Comparison of ENCODE assay signal across 22 cellular contexts in genomic region chr9:109040571-109040970, GRCh38. TPM values are rescaled to one million over a fixed set of nuclear protein-coding genes. Genes with fewer than 3 reads are reported as not detected.
DNase-seq lines count a peak whose midpoint lies in the region; ATAC-seq, FAIRE-seq and TF ChIP-seq lines count a peak whose summit lies in the region.
"Had no signal": no experiment of that assay in that cellular context is flagged by ENCODE, and none has a peak within 500 bp of the region (broad histone marks: within the 10 kb centered on the region; RNA-seq: fewer than 3 reads in every experiment).

No MANE protein-coding gene starts in this region.

- no peaks in the 10 kb centered on the region for H3K9me2 ChIP-seq in OCI-LY7 (ENCODE audit: insufficient read depth, low read length)

- no peak overlapping the region for H3K4me3 ChIP-seq in HepG2 (replicated peaks in 1 of 3; ENCODE audit: insufficient read depth in 1 of 3, low read depth in 2 of 3, low read length in 3 of 3)
- H3K4me3 ChIP-seq in right lobe of liver = no peak overlapping the region
- H3K4me3 ChIP-seq in OCI-LY7 (ENCODE audit: low read depth, low read length, poor library complexity, severe bottlenecking) = no peak overlapping the region
- no peak overlapping the region for H3K4me3 ChIP-seq in K562
- H3K4me3 ChIP-seq in Peyer's patch = no peak overlapping the region
- H3K4me3 ChIP-seq: A549; BLaER1 treated with 17β-estradiol and CSF1 and Interleukin-3, amounts not matched to agents 10 nM and 100 nM had no signal

- TF ChIP-seq CTCF in HepG2 (CRISPR knock-in tag; IDR thresholded peaks at IDR 0.05) (no peak), right lobe of liver (IDR thresholded peaks at IDR 0.05) (no peak), OCI-LY7 (conservative IDR thresholded peaks at IDR 0.05; ENCODE audit: low read length) (no peak), K562 (IDR thresholded peaks at IDR 0.05 in 2 of 3, conservative IDR thresholded peaks at IDR 0.05 in 1 of 3; ENCODE audit: insufficient read depth in 2 of 3, low read depth in 1 of 3, low read length in 3 of 3) (no peak), Peyer's patch (IDR thresholded peaks at IDR 0.05) (no peak)

- H3K9ac ChIP-seq in HepG2 (ENCODE audit: insufficient read depth, low read depth, low read length) = no peak overlapping the region
- no peak overlapping the region for H3K9ac ChIP-seq in K562 (ENCODE audit: insufficient read depth in 1 of 2, low read depth in 2 of 2, low read length in 2 of 2)
- H3K9ac ChIP-seq: BLaER1 treated with 17β-estradiol and CSF1 and Interleukin-3, amounts not matched to agents 10 nM and 100 nM had no signal

- CTCF ChIA-PET in HepG2 (lab: Yijun Ruan, JAX; ENCODE audit: low intra/inter-chr PET ratio, low total read pairs) = no interaction called here
- CTCF ChIA-PET in OCI-LY7 (lab: Charles Lee; ENCODE audit: unreplicated experiment) = no interaction called here
- CTCF ChIA-PET in K562 (lab: Yijun Ruan, JAX; ENCODE audit: low intra/inter-chr PET ratio) = no interaction called here

- BruUV-seq in HepG2 (replicated peaks; lab: Mats Ljungman, UMichigan) = TSS peak; percentile 18
- BruUV-seq in OCI-LY7 (replicated peaks; lab: Mats Ljungman, UMichigan) = TSS peak; percentile 18
- TSS peak; percentile 5 for BruUV-seq in K562 (replicated peaks; lab: Mats Ljungman, UMichigan)

- TF ChIP-seq EP300 in HepG2 (IDR thresholded peaks at IDR 0.05; ENCODE audit: low read depth in 2 of 2, low read length in 2 of 2) = no peak
- no peak for TF ChIP-seq EP300 in HepG2 (CRISPR knock-in tag; IDR thresholded peaks at IDR 0.05; ENCODE audit: borderline replicate concordance)
- no peak for TF ChIP-seq EP300 in K562 (IDR thresholded peaks at IDR 0.05; ENCODE audit: low read length)

- H3K36me3 ChIP-seq in HepG2 (replicated peaks in 1 of 2; ENCODE audit: control insufficient read depth in 1 of 2, insufficient read depth in 2 of 2, low read length in 2 of 2) = peaks cover 3 to 45% of the 10 kb centered on the region in 2 experiments; a peak in 4 of 5 replicates
- H3K36me3 ChIP-seq in right lobe of liver = peaks cover 0 to 11% (median 0%) of the 10 kb centered on the region in 4 donors
- H3K36me3 ChIP-seq in OCI-LY7 (ENCODE audit: insufficient read depth, low read length) = peaks cover 93% of the 10 kb centered on the region
- H3K36me3 ChIP-seq in K562 (ENCODE audit: control insufficient read depth, insufficient read depth, low read length) = peaks cover 84% of the 10 kb centered on the region
- peaks cover 0 to 48% (median 0%) of the 10 kb centered on the region in 3 donors for H3K36me3 ChIP-seq in Peyer's patch

- WGBS in HepG2 (ENCODE audit: low lambda C conversion rate) = 98% methylated on average over 4 of the region's 4 CpGs
- 100% methylated on average over 4 of the region's 4 CpGs for WGBS in right lobe of liver (ENCODE audit: insufficient coverage, low coverage, low lambda C conversion rate, missing lambda C conversion rate)
- 96% methylated on average over 4 of the region's 4 CpGs for WGBS in K562 (ENCODE audit: insufficient coverage, low coverage, missing lambda C conversion rate)

- H3K9me1 ChIP-seq in K562 (ENCODE audit: control insufficient read depth, insufficient read depth, low read length) = no peaks in the 10 kb centered on the region

- FAIRE-seq in HepG2 (lab: Jason Lieb, UNC) (no peak), K562 (lab: Jason Lieb, UNC) (no peak)
- FAIRE-seq: A549, D721Med, G401.6, GM12891, GM19239 had no signal

- in situ Hi-C loops in HepG2 (cut with HindIII; ENCODE audit: extremely low pct_ligation_motif_present, low pct_unique_long_range_greater_than_20kb) (no loop called here), K562 (cut with MboI) (no loop called here)

- no peak for TF ChIP-seq POLR2A in HepG2 (IDR thresholded peaks at IDR 0.05; ENCODE audit: insufficient read depth in 1 of 2, low read depth in 2 of 2, low read length in 2 of 2)
- TF ChIP-seq POLR2A in right lobe of liver (IDR thresholded peaks at IDR 0.05) = no peak
- TF ChIP-seq POLR2A in K562 (conservative IDR thresholded peaks at IDR 0.05) = no peak
- TF ChIP-seq POLR2A in Peyer's patch (IDR thresholded peaks at IDR 0.05) = no peak

- H3K27ac ChIP-seq in HepG2 (ENCODE audit: extremely low read length, insufficient read depth, low read length) = no peak overlapping the region
- H3K27ac ChIP-seq in right lobe of liver = no peak overlapping the region
- H3K27ac ChIP-seq in OCI-LY7 (ENCODE audit: low read depth, low read length, poor library complexity, severe bottlenecking) = no peak overlapping the region
- no peak overlapping the region for H3K27ac ChIP-seq in K562 (ENCODE audit: extremely low read depth, low read depth, low read length)
- no peak overlapping the region for H3K27ac ChIP-seq in Peyer's patch
- H3K27ac ChIP-seq: 22Rv1; BLaER1 treated with 17β-estradiol and CSF1 and Interleukin-3, amounts not matched to agents 10 nM and 100 nM; C4-2B had no signal

- DNase-seq in HepG2 (ENCODE audit: low spot score) (no peak), right lobe of liver (no peak), OCI-LY7 (ENCODE audit: low spot score) (no peak), K562 (ENCODE audit: extremely low read depth in 1 of 4, low spot score in 3 of 4) (no peak), Peyer's patch (no peak), hepatic stellate cell (ENCODE audit: low spot score) (no peak)
- DNase-seq in activated CD8-positive, alpha-beta memory T cell treated with anti-CD3 and anti-CD28 coated beads, Interleukin-2, amount 50 U/mL, for 4 hours = no peak
- DNase-seq: AML-193; Caco-2; Calu3; CD4-positive, alpha-beta T cell; CD8-positive, alpha-beta T cell; DMS79 treated with DMSO at 0.1 percent for 48 hours; GF-D8 had no signal

- H3K4me2 ChIP-seq in HepG2 (ENCODE audit: low read depth, low read length) (no peak overlapping the region), OCI-LY7 (ENCODE audit: low read length) (no peak overlapping the region), K562 (ENCODE audit: insufficient read depth, low read length) (no peak overlapping the region)
- H3K4me2 ChIP-seq: A549; BLaER1 treated with 17β-estradiol and CSF1 and Interleukin-3, amounts not matched to agents 10 nM and 100 nM had no signal

- POLR2A ChIA-PET in HepG2 (lab: Yijun Ruan, JAX) (no interaction called here), OCI-LY7 (lab: Charles Lee) (no interaction called here), K562 (lab: Yijun Ruan, JAX) (interaction anchor here (0.9 to 1.0 kb wide), 2 partner anchors 12 kb away, joined by 3 read pairs; no protein-coding TSS in a partner anchor)

- TF ChIP-seq RAD21 in HepG2 (CRISPR knock-in tag; IDR thresholded peaks at IDR 0.05) = no peak
- TF ChIP-seq RAD21 in K562 (CRISPR knock-in tag; conservative IDR thresholded peaks at IDR 0.05 in 1 of 2, IDR thresholded peaks at IDR 0.05 in 1 of 2) = no peak

- no peaks in the 10 kb centered on the region for H3K27me3 ChIP-seq in HepG2 (ENCODE audit: control insufficient read depth in 1 of 2, insufficient read depth in 2 of 2, low read length in 2 of 2)
- H3K27me3 ChIP-seq in right lobe of liver = no peaks in the 10 kb centered on the region
- no peaks in the 10 kb centered on the region for H3K27me3 ChIP-seq in K562 (ENCODE audit: control insufficient read depth in 2 of 2, insufficient read depth in 2 of 2, low read length in 2 of 2)
- no peaks in the 10 kb centered on the region for H3K27me3 ChIP-seq in Peyer's patch
- H3K27me3 ChIP-seq: BLaER1 treated with 17β-estradiol and CSF1 and Interleukin-3, amounts not matched to agents 10 nM and 100 nM had no signal

- ATAC-seq in HepG2 = no peak
- ATAC-seq in right lobe of liver = no peak
- ATAC-seq in K562 = no peak
- ATAC-seq: A549; CD8-positive, alpha-beta T cell had no signal

- intact Hi-C loops in HepG2 (cut with micrococcal nuclease; ENCODE audit: unreplicated experiment) (no loop called here), right lobe of liver (cut with DNase I) (no loop called here), OCI-LY7 (cut with micrococcal nuclease; ENCODE audit: unreplicated experiment) (no loop called here), K562 (cut with micrococcal nuclease) (no loop called here)

- H2AFZ ChIP-seq in HepG2 (ENCODE audit: low read length) (no peak overlapping the region), OCI-LY7 (ENCODE audit: low read length) (no peak overlapping the region), K562 (ENCODE audit: low read depth, low read length) (no peak overlapping the region)

- no peaks in the 10 kb centered on the region for H3K79me2 ChIP-seq in HepG2 (ENCODE audit: insufficient read depth, low read length)
- no peaks in the 10 kb centered on the region for H3K79me2 ChIP-seq in OCI-LY7 (ENCODE audit: insufficient read depth, low read depth, low read length)
- H3K79me2 ChIP-seq in K562 (ENCODE audit: control insufficient read depth, insufficient read depth, low read length) = no peaks in the 10 kb centered on the region

- peaks cover 37% of the 10 kb centered on the region for H3K4me1 ChIP-seq in HepG2 (ENCODE audit: insufficient read depth, low read length)
- peaks cover 0 to 14% (median 7%) of the 10 kb centered on the region in 4 donors for H3K4me1 ChIP-seq in right lobe of liver
- no peaks in the 10 kb centered on the region for H3K4me1 ChIP-seq in OCI-LY7 (ENCODE audit: insufficient read depth, low read length, poor library complexity, severe bottlenecking)
- peaks cover 0 to 3% of the 10 kb centered on the region in 2 experiments; a peak in 2 of 5 replicates for H3K4me1 ChIP-seq in K562 (replicated peaks in 1 of 2; ENCODE audit: control insufficient read depth in 2 of 2, insufficient read depth in 2 of 2, low read length in 2 of 2)
- H3K4me1 ChIP-seq in Peyer's patch = no peaks in the 10 kb centered on the region
- H3K4me1 ChIP-seq: BLaER1 treated with 17β-estradiol and CSF1 and Interleukin-3, amounts not matched to agents 10 nM and 100 nM had no signal

- H3K9me3 ChIP-seq in HepG2 (ENCODE audit: low read length) (no peaks in the 10 kb centered on the region), right lobe of liver (no peaks in the 10 kb centered on the region), OCI-LY7 (ENCODE audit: low read length) (no peaks in the 10 kb centered on the region), K562 (replicated peaks; ENCODE audit: control insufficient read depth, insufficient read depth, low read depth, low read length) (no peaks in the 10 kb centered on the region), Peyer's patch (no peaks in the 10 kb centered on the region)
- H3K9me3 ChIP-seq: Caco-2 had no signal

- H4K20me1 ChIP-seq in HepG2 (ENCODE audit: insufficient read depth, low read length) (no peaks in the 10 kb centered on the region), OCI-LY7 (ENCODE audit: insufficient read depth, low read length) (no peaks in the 10 kb centered on the region), K562 (replicated peaks; ENCODE audit: control insufficient read depth, insufficient read depth, low read length) (no peaks in the 10 kb centered on the region)

RNA-seq across cellular contexts. Expression of gene CTNNAL1, which starts 27.3 kb away (rescaled TPM):
- total RNA-seq in HepG2 (2016; rRNA removed; fragmentation: Illumina TruSeq; extraction: Trizol) (162 and 227 TPM in 2 replicates), right lobe of liver (10 to 100 TPM; 12.0 to 26.4 (median 20.3) TPM), OCI-LY7 (2022) (35.3 and 38.5 TPM in 2 replicates), K562 (2014; rRNA removed) (37.6 and 38.9 TPM in 2 replicates), K562 (2014; rRNA removed; fragmentation: Illumina TruSeq; extraction: Trizol) (78.0 and 89.1 TPM in 2 replicates), K562 (2015; rRNA removed; fragmentation: Illumina TruSeq; extraction: Trizol) (42.2 and 46.7 TPM in 2 replicates), K562 (2021) (46.9 and 48.8 TPM in 2 replicates), Peyer's patch (10 to 100 TPM in 1 of 4 donors, 1 to 10 TPM in 3; 4.4 to 40.4 (median 6.2) TPM)
- 53.8 and 56.6 TPM in 2 replicates for total RNA-seq in HepG2 (2016; cell fraction: cytosol; rRNA removed; fragmentation: Illumina TruSeq; extraction: Trizol; ENCODE audit: low read depth)
- 167 and 237 TPM in 2 replicates for total RNA-seq in HepG2 (2016; cell fraction: insoluble cytoplasmic fraction; rRNA removed; fragmentation: Illumina TruSeq; extraction: Trizol)
- 106 and 117 TPM in 2 replicates for total RNA-seq in HepG2 (2016; cell fraction: membrane; rRNA removed; fragmentation: Illumina TruSeq; extraction: Trizol)
- 61.8 and 66.6 TPM in 2 replicates for total RNA-seq in HepG2 (2016; cell fraction: nucleus; rRNA removed; fragmentation: Illumina TruSeq; extraction: Trizol)
- polyA plus RNA-seq in HepG2 (2011; rRNA removed) (19.9 and 32.0 TPM in 2 replicates), K562 (2011; rRNA removed) (42.5 and 70.7 TPM in 2 replicates), K562 (2014; fragmentation: Illumina TruSeq; extraction: Trizol) (53.8 and 57.9 TPM in 2 replicates), K562 (2014; fragmentation: Nextera tagmentation; extraction: Ambion mirVana) (10 to 100 TPM; 23.2 to 29.8 TPM), K562 (2014; rRNA removed) (42.3 and 43.6 TPM in 2 replicates)
- 14.6 and 17.1 TPM in 2 replicates for polyA plus RNA-seq in HepG2 (2011; cell fraction: cytosol; rRNA removed)
- 5.7 and 8.6 TPM in 2 replicates for polyA plus RNA-seq in HepG2 (2011; cell fraction: nucleus; rRNA removed)
- polyA plus RNA-seq in HepG2 (2012) = 37.5 and 38.0 TPM in 2 replicates
- 41.8 and 48.7 TPM in 2 replicates for polyA plus RNA-seq in HepG2 (2016; cell fraction: cytosol; fragmentation: Illumina TruSeq; extraction: Trizol; ENCODE audit: low read depth)
- 146 and 166 TPM in 2 replicates for polyA plus RNA-seq in HepG2 (2016; cell fraction: insoluble cytoplasmic fraction; fragmentation: Illumina TruSeq; extraction: Trizol; ENCODE audit: low read depth)
- polyA plus RNA-seq in HepG2 (2016; cell fraction: membrane; fragmentation: Illumina TruSeq; extraction: Trizol; ENCODE audit: low read depth) = 62.0 and 63.7 TPM in 2 replicates
- 65.5 and 72.3 TPM in 2 replicates for polyA plus RNA-seq in HepG2 (2016; cell fraction: nucleus; fragmentation: Illumina TruSeq; extraction: Trizol; ENCODE audit: insufficient read depth, low read depth)
- polyA minus RNA-seq in HepG2 (2011; rRNA and poly(A)+ RNA removed; ENCODE audit: low replicate concordance) = 6.1 and 7.3 TPM in 2 replicates
- 19.1 and 19.5 TPM in 2 replicates for polyA minus RNA-seq in HepG2 (2011; cell fraction: cytosol; rRNA and poly(A)+ RNA removed)
- polyA minus RNA-seq in HepG2 (2011; cell fraction: nucleus; rRNA and poly(A)+ RNA removed) = 20.9 and 21.8 TPM in 2 replicates
- 31.2 and 32.0 TPM in 2 replicates for total RNA-seq in OCI-LY7 (2014; rRNA removed; shearing (Covaris generic))
- 8.0 and 35.8 TPM in 2 replicates for total RNA-seq in K562 (2011; cell fraction: chromatin; rRNA removed; ENCODE audit: low replicate concordance)
- 3.3 and 5.7 TPM in 2 replicates for total RNA-seq in K562 (2011; cell fraction: nucleolus; rRNA removed)
- total RNA-seq in K562 (2011; cell fraction: nucleoplasm; rRNA removed) = 8.6 and 9.2 TPM in 2 replicates
- 9.6 and 20.6 TPM in 2 replicates for polyA plus RNA-seq in K562 (2011; cell fraction: cytosol; rRNA removed)
- 6.0 and 11.1 TPM in 2 replicates for polyA plus RNA-seq in K562 (2011; cell fraction: nucleus; rRNA removed)
- polyA plus RNA-seq in K562 (2012) = 32.7 and 33.7 TPM in 2 replicates
- polyA minus RNA-seq in K562 (2011; rRNA and poly(A)+ RNA removed) = 45.3 and 51.5 TPM in 2 replicates
- 16.8 and 20.3 TPM in 2 replicates for polyA minus RNA-seq in K562 (2011; cell fraction: cytosol; rRNA and poly(A)+ RNA removed)
- polyA minus RNA-seq in K562 (2011; cell fraction: nucleus; rRNA and poly(A)+ RNA removed) = 9.7 and 16.2 TPM in 2 replicates
